19 cellular contexts compared by ENCODE assay signal in genomic region chr2:240143276-240143675, GRCh38. TPM values are rescaled to one million over a fixed set of nuclear protein-coding genes. Genes with fewer than 3 reads are reported as not detected.
A peak's percentile ranks its signal among the peaks of the same experiment; 100 is the strongest.
DNase-seq lines count a peak whose midpoint lies in the region; ATAC-seq and TF ChIP-seq lines count a peak whose summit lies in the region.
"Had no signal": no experiment of that assay in that cellular context is flagged by ENCODE, and none has a peak within 500 bp of the region (broad histone marks: within the 10 kb centered on the region; RNA-seq: fewer than 3 reads in every experiment).

No MANE protein-coding gene starts in this region.

- no peak overlapping the region for H3K9ac ChIP-seq in KMS-11

- no peaks in the 10 kb centered on the region for H3K27me3 ChIP-seq in right atrium auricular region
- peaks cover 13% of the 10 kb centered on the region; the same call in 1 of the 2 replicates for H3K27me3 ChIP-seq in KMS-11 (ENCODE audit: insufficient read depth, low read depth)
- H3K27me3 ChIP-seq in hepatocyte, result no peaks in the 10 kb centered on the region
- no peaks in the 10 kb centered on the region for H3K27me3 ChIP-seq in aorta (ENCODE audit: control insufficient read depth in 1 of 2, insufficient read depth in 2 of 2, low read length in 1 of 2)
- H3K27me3 ChIP-seq in WERI-Rb-1 (ENCODE audit: insufficient read depth, low read depth, severe bottlenecking), result peaks cover 30% of the 10 kb centered on the region
- H3K27me3 ChIP-seq: BLaER1 treated with 17β-estradiol and CSF1 and Interleukin-3, amounts not matched to agents 10 nM and 100 nM; gastrocnemius medialis; tibial nerve had no signal

- H3K79me2 ChIP-seq in KMS-11 (ENCODE audit: insufficient read depth, low read depth) (no peaks in the 10 kb centered on the region), hepatocyte (no peaks in the 10 kb centered on the region)

- H3K36me3 ChIP-seq in right atrium auricular region, result no peaks in the 10 kb centered on the region
- no peaks in the 10 kb centered on the region for H3K36me3 ChIP-seq in KMS-11 (ENCODE audit: insufficient read depth)
- H3K36me3 ChIP-seq in hepatocyte (replicated peaks; ENCODE audit: insufficient read depth, low read depth), result no peaks in the 10 kb centered on the region
- H3K36me3 ChIP-seq in aorta (ENCODE audit: control insufficient read depth in 1 of 2, insufficient read depth in 2 of 2, low read length in 1 of 2), result no peaks in the 10 kb centered on the region
- no peaks in the 10 kb centered on the region for H3K36me3 ChIP-seq in WERI-Rb-1
- H3K36me3 ChIP-seq: BLaER1 treated with 17β-estradiol and CSF1 and Interleukin-3, amounts not matched to agents 10 nM and 100 nM; gastrocnemius medialis; SJSA1; tibial nerve had no signal

- H3K9me3 ChIP-seq in right atrium auricular region (no peaks in the 10 kb centered on the region), hepatocyte (ENCODE audit: low read depth) (no peaks in the 10 kb centered on the region), aorta (ENCODE audit: control insufficient read depth, low read length) (no peaks in the 10 kb centered on the region), WERI-Rb-1 (ENCODE audit: severe bottlenecking) (no peaks in the 10 kb centered on the region)
- H3K9me3 ChIP-seq: BLaER1 treated with 17β-estradiol and CSF1 and Interleukin-3, amounts not matched to agents 10 nM and 100 nM; gastrocnemius medialis; SJSA1; tibial nerve had no signal

- H4K20me1 ChIP-seq in KMS-11 (ENCODE audit: insufficient read depth), result no peaks in the 10 kb centered on the region
- H4K20me1 ChIP-seq in hepatocyte (ENCODE audit: insufficient read depth, poor library complexity, severe bottlenecking), result no peaks in the 10 kb centered on the region
- H4K20me1 ChIP-seq: BLaER1 treated with 17β-estradiol and CSF1 and Interleukin-3, amounts not matched to agents 10 nM and 100 nM had no signal

- ATAC-seq in Right ventricle myocardium superior (ENCODE audit: poor library complexity) (no peak), aorta (ENCODE audit: low FRiP score) (no peak)

- intact Hi-C loops in Right ventricle myocardium superior (cut with DNase I) (loop anchor here (2.0 kb wide), 1 partner anchor 82 kb away; no protein-coding TSS in a partner anchor), aorta (cut with DNase I) (loop anchor here in 1 of 2 donors (2.0 kb wide), 1 partner anchor 82 kb away; no protein-coding TSS in a partner anchor)

- H3K4me2 ChIP-seq in KMS-11 (peak overlapping the region; percentile 13; the same call in 1 of the 2 replicates), hepatocyte (peak overlapping the region; percentile 64)

- H3K27ac ChIP-seq in right atrium auricular region, result no peak overlapping the region
- no peak overlapping the region for H3K27ac ChIP-seq in KMS-11
- no peak overlapping the region for H3K27ac ChIP-seq in hepatocyte
- no peak overlapping the region for H3K27ac ChIP-seq in aorta (ENCODE audit: low read depth in 1 of 2, low read length in 2 of 2)
- no peak overlapping the region for H3K27ac ChIP-seq in WERI-Rb-1
- H3K27ac ChIP-seq: gastrocnemius medialis, HL-60, SJSA1, tibial nerve had no signal

- 74% methylated on average over 6 of the region's 6 CpGs for WGBS in hepatocyte (ENCODE audit: low lambda C conversion rate, missing lambda C conversion rate)
- 65 to 70% methylated on average over 6 of the region's 6 CpGs for whole genome bisulfite sequencing in aorta, 2 donors

- no peak for TF ChIP-seq CTCF in right atrium auricular region (IDR thresholded peaks at IDR 0.05)
- TF ChIP-seq CTCF in KMS-11 (conservative IDR thresholded peaks at IDR 0.05; ENCODE audit: low read depth, low read length), result no peak
- TF ChIP-seq CTCF in hepatocyte (IDR thresholded peaks at IDR 0.05; ENCODE audit: poor library complexity), result no peak
- no peak for TF ChIP-seq CTCF in WERI-Rb-1 (IDR thresholded peaks at IDR 0.05; ENCODE audit: low read depth, low read length)

- H2AFZ ChIP-seq in KMS-11 (ENCODE audit: low read depth) (0 out of 2 replicates have a peak overlapping the region, but pooled peaks have one; percentile 6), hepatocyte (no peak overlapping the region)

- H3K9me2 ChIP-seq in hepatocyte (replicated peaks; ENCODE audit: insufficient read depth), result no peaks in the 10 kb centered on the region

- H3K4me1 ChIP-seq in right atrium auricular region (peaks cover 0 to 7% of the 10 kb centered on the region in 2 donors), KMS-11 (ENCODE audit: low read depth, poor library complexity, severe bottlenecking) (no peaks in the 10 kb centered on the region), hepatocyte (ENCODE audit: insufficient read depth) (no peaks in the 10 kb centered on the region), aorta (ENCODE audit: control insufficient read depth in 1 of 2, insufficient read depth in 2 of 2, low read length in 2 of 2) (no peaks in the 10 kb centered on the region)

- H3K4me3 ChIP-seq in right atrium auricular region (no peak overlapping the region), KMS-11 (IDR thresholded peaks at IDR 0.05; ENCODE audit: insufficient read depth, low read depth, low read length) (no peak overlapping the region), hepatocyte (no peak overlapping the region), aorta (ENCODE audit: low read length in 2 of 2) (no peak overlapping the region), WERI-Rb-1 (ENCODE audit: low read depth, low read length) (no peak overlapping the region)
- H3K4me3 ChIP-seq: BLaER1 treated with 17β-estradiol and CSF1 and Interleukin-3, amounts not matched to agents 10 nM and 100 nM; gastrocnemius medialis; SJSA1; tibial nerve had no signal

- DNase-seq in Right ventricle myocardium superior (peak; percentile 8), right atrium auricular region (ENCODE audit: low spot score) (no peak), hepatocyte (ENCODE audit: low spot score) (no peak), aorta (peak; percentile 38), NCI-H2196 (lab: John Stamatoyannopoulos, UW; ENCODE audit: unreplicated experiment) (no peak), WERI-Rb-1 (no peak)

RNA-seq across cellular contexts. Expression of gene OTOS, which starts 2.8 kb away (rescaled TPM):
- total RNA-seq in Right ventricle myocardium superior (not detected), right atrium auricular region (not detected), hepatocyte (0.50 TPM in 1 of 2 replicates, not detected in the other), aorta (not detected)
- polyA plus RNA-seq in hepatocyte (0.34 TPM in 1 of 2 replicates, not detected in the other), aorta (not detected)
- total RNA-seq: activated B cell treated with CpG ODN at 0.5 μM for 24 hours; activated naive CD8-positive, alpha-beta T cell treated with anti-CD3 and anti-CD28 coated beads, Interleukin-2, amount 10 ng/mL, durations not matched to agents 7 days and 5 days; Calu3; gastrocnemius medialis; left lobe of liver; mesothelial cell of epicardium; pulmonary artery endothelial cell; SJSA1; skeletal muscle tissue; tibial nerve had no signal

RNA-seq across cellular contexts. Expression of gene COPS9, which starts 7.2 kb away (rescaled TPM):
- 206 TPM for total RNA-seq in Right ventricle myocardium superior
- total RNA-seq in right atrium auricular region, result 100 to 1,000 TPM; 232 to 243 TPM
- total RNA-seq in hepatocyte, result 109 and 146 TPM in 2 replicates
- 253 and 300 TPM in 2 replicates for polyA plus RNA-seq in hepatocyte
- total RNA-seq in aorta, result 10 to 100 TPM; 83.7 to 94.0 TPM
- 100 to 1,000 TPM; 415 to 787 TPM for polyA plus RNA-seq in aorta

Comparison
In these comparisons a context has a peak if more than half of its experiments do, and no peak if none do; other contexts are left out.
1. DNase-seq: peak in Right ventricle myocardium superior (single experiment) and aorta (2 of 2); none in right atrium auricular region (single experiment), hepatocyte (single experiment), NCI-H2196 (single experiment) and WERI-Rb-1 (single experiment).